Comparison of ENCODE assay signal across 31 cellular contexts in the genomic region with DNA sequence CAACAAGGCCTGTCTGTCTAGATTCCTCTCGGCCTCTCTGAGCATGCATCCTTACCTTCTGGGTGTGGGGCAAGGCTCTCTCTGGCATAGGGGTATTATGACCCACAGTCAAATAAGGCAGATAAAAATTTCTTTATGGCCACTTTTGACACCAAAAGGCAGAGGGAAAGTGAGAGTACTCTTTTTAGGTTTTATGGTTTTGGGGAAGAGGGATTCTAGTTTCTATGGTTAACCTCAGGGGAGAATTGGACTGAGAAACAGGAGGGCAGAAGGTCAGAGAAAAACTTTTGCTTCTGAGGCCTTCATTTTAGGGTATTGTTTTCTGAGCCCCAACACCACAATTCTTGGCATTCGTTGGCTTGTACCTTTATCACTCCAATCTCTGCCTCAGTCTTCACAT.
"Had no signal": no experiment of that assay in that cellular context is flagged by ENCODE, and none has a peak within 500 bp of the region (broad histone marks: within the 10 kb centered on the region; RNA-seq: fewer than 3 reads in every experiment).

No MANE protein-coding gene starts in this region.

- H3K4me2 ChIP-seq: hepatocyte had no signal

- ATAC-seq: activated CD8-positive, alpha-beta T cell treated with anti-CD3 and anti-CD28 coated beads for 36 hours; activated T-cell treated with anti-CD3 and anti-CD28 coated beads, Interleukin-2, amount 50 U/mL, for 4 hours; activated T-helper 17 cell treated with anti-CD3 and anti-CD28 coated beads, Interleukin-2, amount 50 U/mL, for 72 hours; effector memory CD8-positive, alpha-beta T cell; gastroesophageal sphincter; heart right ventricle; WTC11 had no signal

- H3K4me3 ChIP-seq: esophagus muscularis mucosa, gastroesophageal sphincter, heart right ventricle, hepatocyte had no signal

- H3K27me3 ChIP-seq: brain microvascular endothelial cell, esophagus muscularis mucosa, gastroesophageal sphincter, heart right ventricle, hepatocyte had no signal

- H3K4me1 ChIP-seq: esophagus muscularis mucosa, gastroesophageal sphincter, heart right ventricle had no signal

- DNase-seq: activated CD4-positive, alpha-beta T cell treated with anti-CD3 and anti-CD28 coated beads for 1 hour; activated CD4-positive, alpha-beta T cell treated with anti-CD3 and anti-CD28 coated beads for 4 hours; activated CD4-positive, alpha-beta T cell treated with anti-CD3 and anti-CD28 coated beads, Interleukin-2, amount 10 ng/mL, durations not matched to agents 7 days and 5 days; activated CD4-positive, alpha-beta T cell treated with anti-CD3 and anti-CD28 coated beads, Interleukin-2, amount 50 U/mL, for 48 hours; activated CD8-positive, alpha-beta memory T cell treated with anti-CD3 and anti-CD28 coated beads for 24 hours; activated CD8-positive, alpha-beta T cell treated with anti-CD3 and anti-CD28 coated beads for 36 hours; activated effector memory CD4-positive, alpha-beta T cell treated with Interleukin-2 at 50 U/mL for 16 hours; activated gamma-delta T cell treated with Interleukin-2 at 50 U/mL for 16 hours; activated naive CD4-positive, alpha-beta T cell treated with anti-CD3 and anti-CD28 coated beads, Interleukin-2, amount 50 U/mL, for 16 hours; activated naive CD4-positive, alpha-beta T cell treated with Interleukin-2 at 50 U/mL for 16 hours; activated T-cell treated with anti-CD3 and anti-CD28 coated beads, Interleukin-2, amount 50 U/mL, for 4 hours; amniotic stem cell; anterior cingulate cortex; brain microvascular endothelial cell; caudate nucleus; cortex of kidney; dermis blood vessel endothelial cell; effector CD4-positive, alpha-beta T cell; effector memory CD8-positive, alpha-beta T cell; erythroblast; foreskin melanocyte; heart right ventricle had no signal

- H3K36me3 ChIP-seq: brain microvascular endothelial cell, esophagus muscularis mucosa, gastroesophageal sphincter, heart right ventricle had no signal

- FAIRE-seq: astrocyte, colon, TTC549 had no signal

- H2AFZ ChIP-seq: hepatocyte had no signal

- H3K27ac ChIP-seq: brain microvascular endothelial cell, esophagus muscularis mucosa, gastroesophageal sphincter, heart right ventricle, hepatocyte, VCaP had no signal

- H3K79me2 ChIP-seq: hepatocyte had no signal

- H3K9me3 ChIP-seq: esophagus muscularis mucosa, gastroesophageal sphincter had no signal
